ENCODE assay signal across 20 cellular contexts in the genomic region with DNA sequence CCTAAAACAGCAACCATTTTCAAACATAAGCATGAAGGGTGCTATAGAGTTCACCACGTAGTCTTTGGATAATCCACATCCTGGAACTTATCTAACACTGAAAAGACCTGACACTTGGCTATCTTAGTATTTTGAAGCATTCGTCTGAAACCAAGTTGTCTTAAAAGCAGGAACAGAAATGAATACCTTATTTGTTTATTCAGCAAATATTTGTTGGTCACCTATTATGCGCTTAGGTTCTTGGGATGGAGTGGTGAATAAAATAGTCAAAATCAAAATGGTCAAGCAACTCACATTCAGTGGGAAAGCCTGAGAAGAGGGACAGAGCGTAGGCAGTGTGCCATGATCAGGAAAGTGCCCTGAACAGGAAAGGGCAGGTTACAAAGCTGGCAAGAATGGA.
DNase-seq lines count a peak whose midpoint lies in the region; ATAC-seq, FAIRE-seq and TF ChIP-seq lines count a peak whose summit lies in the region.
"Had no signal": no experiment of that assay in that cellular context is flagged by ENCODE, and none has a peak within 500 bp of the region (broad histone marks: within the 10 kb centered on the region; RNA-seq: fewer than 3 reads in every experiment).

No MANE protein-coding gene starts in this region.

- peaks cover 27% of the 10 kb centered on the region for H3K9me3 Mint-ChIP-seq in neural progenitor cell

- H3K36me3 ChIP-seq in K562 (ENCODE audit: control insufficient read depth, insufficient read depth, low read length) (no peaks in the 10 kb centered on the region), neural progenitor cell (no peaks in the 10 kb centered on the region), BE2C (no peaks in the 10 kb centered on the region)

- CTCF ChIA-PET in A549 (lab: Yijun Ruan, JAX) (interaction anchor here (0.9 kb wide), 1 partner anchor 17 kb away, joined by 3 read pairs; no protein-coding TSS in a partner anchor), K562 (lab: Yijun Ruan, JAX; ENCODE audit: low intra/inter-chr PET ratio) (no interaction called here)

- TF ChIP-seq EP300 in A549 (IDR thresholded peaks at IDR 0.05) = no peak
- TF ChIP-seq EP300 in K562 (IDR thresholded peaks at IDR 0.05; ENCODE audit: low read length) = no peak

- H4K20me1 ChIP-seq in K562 (replicated peaks; ENCODE audit: control insufficient read depth, insufficient read depth, low read length) = no peaks in the 10 kb centered on the region
- no peaks in the 10 kb centered on the region for H4K20me1 ChIP-seq in neural progenitor cell (ENCODE audit: low read depth)

- POLR2A ChIA-PET in A549 (lab: Yijun Ruan, JAX) = no interaction called here
- POLR2A ChIA-PET in K562 (lab: Yijun Ruan, JAX) = interaction anchor here (0.7 kb wide), 1 partner anchor 116 kb away, joined by 3 read pairs; no protein-coding TSS in a partner anchor

- in situ Hi-C loops in K562 (cut with MboI) = no loop called here

- H3K79me2 ChIP-seq in K562 (ENCODE audit: control insufficient read depth, insufficient read depth, low read length) = no peaks in the 10 kb centered on the region
- H3K79me2 ChIP-seq in neural progenitor cell (ENCODE audit: low read depth) = no peaks in the 10 kb centered on the region

- no peak for TF ChIP-seq RAD21 in A549 (conservative IDR thresholded peaks at IDR 0.05 in 1 of 2, IDR thresholded peaks at IDR 0.05 in 1 of 2)
- no peak for TF ChIP-seq RAD21 in K562 (CRISPR knock-in tag; conservative IDR thresholded peaks at IDR 0.05 in 1 of 2, IDR thresholded peaks at IDR 0.05 in 1 of 2)

- H3K27ac ChIP-seq in A549 (no peak overlapping the region), K562 (ENCODE audit: extremely low read depth, low read depth, low read length) (no peak overlapping the region), neural progenitor cell (no peak overlapping the region)

- no peak overlapping the region for H3K9ac ChIP-seq in K562 (ENCODE audit: insufficient read depth in 1 of 2, low read depth in 2 of 2, low read length in 2 of 2)
- H3K9ac ChIP-seq in neural progenitor cell = no peak overlapping the region

- no peak overlapping the region for H2AFZ ChIP-seq in K562 (ENCODE audit: low read depth, low read length)
- H2AFZ ChIP-seq in neural progenitor cell (replicated peaks) = peak overlapping the region; percentile 2

- intact Hi-C loops in K562 (cut with micrococcal nuclease) = no loop called here

- H3K27me3 Mint-ChIP-seq in neural progenitor cell (ENCODE audit: insufficient read depth, low read depth) = no peaks in the 10 kb centered on the region

- H3K4me1 ChIP-seq in A549 (no peaks in the 10 kb centered on the region), K562 (replicated peaks in 1 of 2; ENCODE audit: control insufficient read depth in 2 of 2, insufficient read depth in 2 of 2, low read length in 2 of 2) (peaks cover 0 to 4% of the 10 kb centered on the region in 2 experiments; a peak in 1 of 5 replicates), neural progenitor cell (no peaks in the 10 kb centered on the region), BE2C (no peaks in the 10 kb centered on the region)

- H3K4me3 Mint-ChIP-seq in neural progenitor cell = no peak overlapping the region
- H3K4me3 Mint-ChIP-seq: CD4-positive, alpha-beta T cell had no signal

- no peak for FAIRE-seq in A549 (lab: Jason Lieb, UNC)
- FAIRE-seq in K562 (lab: Jason Lieb, UNC) = no peak
- FAIRE-seq: G401.6, GM12891, GM19239, H54 had no signal

- no peak for ATAC-seq in A549
- no peak for ATAC-seq in K562
- peak; percentile 60 for ATAC-seq in left lobe of liver
- ATAC-seq: HCT116 had no signal

- no peak overlapping the region for H3K4me3 ChIP-seq in A549
- H3K4me3 ChIP-seq in K562 = no peak overlapping the region
- H3K4me3 ChIP-seq in neural progenitor cell = no peak overlapping the region
- H3K4me3 ChIP-seq in BE2C (ENCODE audit: low read depth, low read length) = no peak overlapping the region

- BruUV-seq in K562 (replicated peaks; lab: Mats Ljungman, UMichigan) = no TSS peak

- H3K27ac Mint-ChIP-seq in neural progenitor cell = peak overlapping the region; percentile 11
- H3K27ac Mint-ChIP-seq: CD4-positive, alpha-beta T cell had no signal

- H3K9me1 ChIP-seq in K562 (ENCODE audit: control insufficient read depth, insufficient read depth, low read length) = no peaks in the 10 kb centered on the region

- no peaks in the 10 kb centered on the region for H3K36me3 Mint-ChIP-seq in neural progenitor cell

- H3K4me1 Mint-ChIP-seq in neural progenitor cell = no peaks in the 10 kb centered on the region

- WGBS in A549 (ENCODE audit: missing lambda C conversion rate) = 56% methylated on average over 4 of the region's 4 CpGs
- WGBS in K562 (ENCODE audit: insufficient coverage, low coverage, missing lambda C conversion rate) = 0% methylated on average over 4 of the region's 4 CpGs

- DNase-seq in A549 (ENCODE audit: low read depth in 1 of 2, low spot score in 1 of 2) (no peak), K562 (ENCODE audit: extremely low read depth in 1 of 4, low spot score in 3 of 4) (no peak), left lobe of liver (ENCODE audit: low spot score) (no peak), neural progenitor cell (ENCODE audit: low spot score) (no peak), HT-29 (ENCODE audit: low spot score) (no peak), DMS 273 (lab: John Stamatoyannopoulos, UW; ENCODE audit: unreplicated experiment) (no peak), BE2C (no peak), NCI-H1930 (lab: John Stamatoyannopoulos, UW) (no peak)
- DNase-seq: 8988T; ACHN; C1 segment of cervical spinal cord; CD4-positive, alpha-beta T cell; DMS153; DMS79 treated with DMSO at 0.1 percent for 48 hours; EL had no signal

- TF ChIP-seq CTCF in A549 (IDR thresholded peaks at IDR 0.05) = no peak
- TF ChIP-seq CTCF in K562 (IDR thresholded peaks at IDR 0.05 in 2 of 3, conservative IDR thresholded peaks at IDR 0.05 in 1 of 3; ENCODE audit: insufficient read depth in 2 of 3, low read depth in 1 of 3, low read length in 3 of 3) = no peak
- no peak for TF ChIP-seq CTCF in neural progenitor cell (IDR thresholded peaks at IDR 0.05)
- no peak for TF ChIP-seq CTCF in BE2C (IDR thresholded peaks at IDR 0.05; ENCODE audit: low read depth, low read length)

- TF ChIP-seq POLR2A in A549 (IDR thresholded peaks at IDR 0.05; ENCODE audit: low read length) (no peak), K562 (conservative IDR thresholded peaks at IDR 0.05) (no peak)

- H3K9me3 ChIP-seq in A549 (peaks cover 11% of the 10 kb centered on the region), K562 (replicated peaks; ENCODE audit: control insufficient read depth, insufficient read depth, low read depth, low read length) (peaks cover 5% of the 10 kb centered on the region), neural progenitor cell (ENCODE audit: low read depth) (no peaks in the 10 kb centered on the region), BE2C (no peaks in the 10 kb centered on the region)

- H3K27me3 ChIP-seq in K562 (ENCODE audit: control insufficient read depth in 2 of 2, insufficient read depth in 2 of 2, low read length in 2 of 2) (peaks cover 11 to 24% of the 10 kb centered on the region in 2 experiments), neural progenitor cell (no peaks in the 10 kb centered on the region), BE2C (no peaks in the 10 kb centered on the region)

- no peaks in the 10 kb centered on the region for H3F3A ChIP-seq in neural progenitor cell (ENCODE audit: low read depth)

- no peak overlapping the region for H3K4me2 ChIP-seq in A549
- no peak overlapping the region for H3K4me2 ChIP-seq in K562 (ENCODE audit: insufficient read depth, low read length)
- no peak overlapping the region for H3K4me2 ChIP-seq in neural progenitor cell

TF ChIP-seq in A549, 52 proteins besides CTCF, POLR2A, EP300 and RAD21:
- TF ChIP-seq MAFK (IDR thresholded peaks at IDR 0.05; ENCODE audit: partially characterized antibody) (peak; percentile 74), MYC (IDR thresholded peaks at IDR 0.05; ENCODE audit: borderline replicate concordance, low read length) (no peak)

TF ChIP-seq in K562, 482 proteins besides CTCF, POLR2A, EP300 and RAD21:
- TF ChIP-seq CEBPB (tag; IDR thresholded peaks at IDR 0.05) = no peak
- TF ChIP-seq NR4A1 (CRISPR knock-in tag; IDR thresholded peaks at IDR 0.05) = no peak
- no peak for TF ChIP-seq NR4A1 (tag; IDR thresholded peaks at IDR 0.05)
- TF ChIP-seq MAFK (IDR thresholded peaks at IDR 0.05; ENCODE audit: low read length) = peak; percentile 31; the same call in 1 of the 2 replicates
- TF ChIP-seq KDM1A (IDR thresholded peaks at IDR 0.05) = no peak
- peak; percentile 74 for TF ChIP-seq ZNF316 (IDR thresholded peaks at IDR 0.05)
- TF ChIP-seq MAFF (IDR thresholded peaks at IDR 0.05; ENCODE audit: low read length) = peak; percentile 49; the same call in 1 of the 2 replicates
- no peak for TF ChIP-seq THRA (IDR thresholded peaks at IDR 0.05)
- TF ChIP-seq MAFG (tag; conservative IDR thresholded peaks at IDR 0.05) = peak; percentile 56; the same call in 1 of the 2 replicates
- peak; percentile 61 for TF ChIP-seq C11orf30 (IDR thresholded peaks at IDR 0.05; ENCODE audit: low read depth)
- no peak for TF ChIP-seq KLF6 (CRISPR knock-in tag; IDR thresholded peaks at IDR 0.05; ENCODE audit: borderline replicate concordance)
- no peak for TF ChIP-seq HOXB6 (CRISPR knock-in tag; IDR thresholded peaks at IDR 0.05; ENCODE audit: borderline replicate concordance)
- no peak for TF ChIP-seq RHOXF2B (CRISPR knock-in tag; conservative IDR thresholded peaks at IDR 0.05)

Comparison
In these comparisons a context has a peak if more than half of its experiments do, and no peak if none do; other contexts are left out.
1. Of the 35 proteins assayed by ChIP-seq in both K562 and A549: peak only in K562: none; only in A549: none; in both: MAFK; in neither: 34.